In genomic region chr4:10730019-10730418, GRCh38 we compare ENCODE assay signal across 11 cellular contexts. TPM values are rescaled to one million over a fixed set of nuclear protein-coding genes. Genes with fewer than 3 reads are reported as not detected.
DNase-seq lines count a peak whose midpoint lies in the region; ATAC-seq and TF ChIP-seq lines count a peak whose summit lies in the region.
"Had no signal": no experiment of that assay in that cellular context is flagged by ENCODE, and none has a peak within 500 bp of the region (broad histone marks: within the 10 kb centered on the region; RNA-seq: fewer than 3 reads in every experiment).

No MANE protein-coding gene starts in this region.

- CTCF ChIA-PET in activated CD8-positive, alpha-beta T cell treated with anti-CD3 and anti-CD28 coated beads for 36 hours (lab: Charles Lee), result no interaction called here
- CTCF ChIA-PET in activated CD8-positive, alpha-beta T cell treated with anti-CD3 and anti-CD28 coated beads, Interleukin-2, amount 10 ng/mL, durations not matched to agents 7 days and 5 days (lab: Charles Lee), result no interaction called here

- no peak overlapping the region for H3K4me3 Mint-ChIP-seq in activated CD8-positive, alpha-beta T cell treated with anti-CD3 and anti-CD28 coated beads for 36 hours
- no peak overlapping the region for H3K4me3 Mint-ChIP-seq in activated CD8-positive, alpha-beta T cell treated with anti-CD3 and anti-CD28 coated beads, Interleukin-2, amount 10 ng/mL, durations not matched to agents 7 days and 5 days
- peak overlapping the region; percentile 53 for H3K4me3 Mint-ChIP-seq in stimulated activated effector memory CD8-positive, alpha-beta T cell treated with anti-CD3 and anti-CD28 coated beads, Interleukin-12 subunit alpha, Interleukin-12 subunit beta, amount 100 ng/mL, for 72 hours

- peaks cover 62% of the 10 kb centered on the region for H3K4me1 Mint-ChIP-seq in activated CD8-positive, alpha-beta T cell treated with anti-CD3 and anti-CD28 coated beads for 36 hours (ENCODE audit: low read depth)
- peaks cover 43% of the 10 kb centered on the region for H3K4me1 Mint-ChIP-seq in activated CD8-positive, alpha-beta T cell treated with anti-CD3 and anti-CD28 coated beads, Interleukin-2, amount 10 ng/mL, durations not matched to agents 7 days and 5 days (ENCODE audit: low read depth)
- H3K4me1 Mint-ChIP-seq in stimulated activated effector memory CD8-positive, alpha-beta T cell treated with anti-CD3 and anti-CD28 coated beads, Interleukin-12 subunit alpha, Interleukin-12 subunit beta, amount 100 ng/mL, for 72 hours, result peaks cover 50% of the 10 kb centered on the region

- no peaks in the 10 kb centered on the region for H3K27me3 Mint-ChIP-seq in activated CD8-positive, alpha-beta T cell treated with anti-CD3 and anti-CD28 coated beads for 36 hours
- H3K27me3 Mint-ChIP-seq in activated CD8-positive, alpha-beta T cell treated with anti-CD3 and anti-CD28 coated beads, Interleukin-2, amount 10 ng/mL, durations not matched to agents 7 days and 5 days (ENCODE audit: low read depth), result no peaks in the 10 kb centered on the region

- no peak for TF ChIP-seq CTCF in activated CD8-positive, alpha-beta T cell treated with anti-CD3 and anti-CD28 coated beads for 36 hours (IDR thresholded peaks at IDR 0.05)

- H3K36me3 Mint-ChIP-seq in activated CD8-positive, alpha-beta T cell treated with anti-CD3 and anti-CD28 coated beads for 36 hours (ENCODE audit: low read depth), result peaks cover 1% of the 10 kb centered on the region
- no peaks in the 10 kb centered on the region for H3K36me3 Mint-ChIP-seq in activated CD8-positive, alpha-beta T cell treated with anti-CD3 and anti-CD28 coated beads, Interleukin-2, amount 10 ng/mL, durations not matched to agents 7 days and 5 days (ENCODE audit: low read depth)
- peaks cover 5% of the 10 kb centered on the region for H3K36me3 Mint-ChIP-seq in stimulated activated effector memory CD8-positive, alpha-beta T cell treated with anti-CD3 and anti-CD28 coated beads, Interleukin-12 subunit alpha, Interleukin-12 subunit beta, amount 100 ng/mL, for 72 hours

- H3K27ac Mint-ChIP-seq in activated CD8-positive, alpha-beta T cell treated with anti-CD3 and anti-CD28 coated beads for 36 hours, result peak overlapping the region; percentile 76
- H3K27ac Mint-ChIP-seq in activated CD8-positive, alpha-beta T cell treated with anti-CD3 and anti-CD28 coated beads, Interleukin-2, amount 10 ng/mL, durations not matched to agents 7 days and 5 days, result no peak overlapping the region
- H3K27ac Mint-ChIP-seq in stimulated activated effector memory CD8-positive, alpha-beta T cell treated with anti-CD3 and anti-CD28 coated beads, Interleukin-12 subunit alpha, Interleukin-12 subunit beta, amount 100 ng/mL, for 72 hours, result peak overlapping the region; percentile 90

- peak; percentile 38 for DNase-seq in activated CD8-positive, alpha-beta T cell treated with anti-CD3 and anti-CD28 coated beads for 36 hours
- no peak for DNase-seq in activated CD8-positive, alpha-beta T cell treated with anti-CD3 and anti-CD28 coated beads, Interleukin-2, amount 10 ng/mL, durations not matched to agents 7 days and 5 days
- DNase-seq in stimulated activated effector memory CD8-positive, alpha-beta T cell treated with anti-CD3 and anti-CD28 coated beads, Interleukin-12 subunit alpha, Interleukin-12 subunit beta, amount 100 ng/mL, for 72 hours (ENCODE audit: low spot score in 2 of 2), result no peak
- DNase-seq in NCI-H526 treated with DMSO at 0.1 percent for 48 hours (lab: John Stamatoyannopoulos, UW), result no peak
- DNase-seq in inferior parietal cortex (ENCODE audit: extremely low spot score), result no peak
- DNase-seq in NCI-H1436 treated with DMSO at 0.1 percent for 48 hours (lab: John Stamatoyannopoulos, UW), result no peak
- DNase-seq: ACHN, HCEC 1CT, NCI-H526 had no signal

- no peaks in the 10 kb centered on the region for H3K9me3 Mint-ChIP-seq in activated CD8-positive, alpha-beta T cell treated with anti-CD3 and anti-CD28 coated beads for 36 hours
- H3K9me3 Mint-ChIP-seq in activated CD8-positive, alpha-beta T cell treated with anti-CD3 and anti-CD28 coated beads, Interleukin-2, amount 10 ng/mL, durations not matched to agents 7 days and 5 days (ENCODE audit: insufficient read depth), result no peaks in the 10 kb centered on the region
- H3K9me3 Mint-ChIP-seq in stimulated activated effector memory CD8-positive, alpha-beta T cell treated with anti-CD3 and anti-CD28 coated beads, Interleukin-12 subunit alpha, Interleukin-12 subunit beta, amount 100 ng/mL, for 72 hours, result no peaks in the 10 kb centered on the region

- ATAC-seq in activated CD8-positive, alpha-beta T cell treated with anti-CD3 and anti-CD28 coated beads for 36 hours, result peak; percentile 31
- ATAC-seq in activated CD8-positive, alpha-beta T cell treated with anti-CD3 and anti-CD28 coated beads, Interleukin-2, amount 10 ng/mL, durations not matched to agents 7 days and 5 days, result no peak
- peak; percentile 41 for ATAC-seq in HG02610 (IDR thresholded peaks at IDR 0.05; ENCODE audit: unreplicated experiment)
- ATAC-seq in HG03432 (IDR thresholded peaks at IDR 0.05; ENCODE audit: unreplicated experiment), result peak; percentile 68
- ATAC-seq in stimulated activated effector memory CD8-positive, alpha-beta T cell treated with anti-CD3 and anti-CD28 coated beads, Interleukin-12 subunit alpha, Interleukin-12 subunit beta, amount 100 ng/mL, for 72 hours, result peak; percentile 78

- intact Hi-C loops in activated CD8-positive, alpha-beta T cell treated with anti-CD3 and anti-CD28 coated beads for 36 hours (cut with micrococcal nuclease), result loop anchor here (2.0 to 10.0 kb wide), 2 partner anchors 73 to 225 kb away; no protein-coding TSS in a partner anchor

- POLR2A ChIA-PET in activated CD8-positive, alpha-beta T cell treated with anti-CD3 and anti-CD28 coated beads for 36 hours (lab: Charles Lee), result no interaction called here
- POLR2A ChIA-PET in activated CD8-positive, alpha-beta T cell treated with anti-CD3 and anti-CD28 coated beads, Interleukin-2, amount 10 ng/mL, durations not matched to agents 7 days and 5 days (lab: Charles Lee), result no interaction called here

RNA-seq across cellular contexts. Expression of gene CLNK, which starts 45.5 kb away (rescaled TPM):
- total RNA-seq in activated CD8-positive, alpha-beta T cell treated with anti-CD3 and anti-CD28 coated beads for 36 hours, result under 1 TPM in 1 of 2 experiments, not detected in 1; 0.18 TPM
- total RNA-seq in activated CD8-positive, alpha-beta T cell treated with anti-CD3 and anti-CD28 coated beads, Interleukin-2, amount 10 ng/mL, durations not matched to agents 7 days and 5 days, result not detected
